In the genomic region with DNA sequence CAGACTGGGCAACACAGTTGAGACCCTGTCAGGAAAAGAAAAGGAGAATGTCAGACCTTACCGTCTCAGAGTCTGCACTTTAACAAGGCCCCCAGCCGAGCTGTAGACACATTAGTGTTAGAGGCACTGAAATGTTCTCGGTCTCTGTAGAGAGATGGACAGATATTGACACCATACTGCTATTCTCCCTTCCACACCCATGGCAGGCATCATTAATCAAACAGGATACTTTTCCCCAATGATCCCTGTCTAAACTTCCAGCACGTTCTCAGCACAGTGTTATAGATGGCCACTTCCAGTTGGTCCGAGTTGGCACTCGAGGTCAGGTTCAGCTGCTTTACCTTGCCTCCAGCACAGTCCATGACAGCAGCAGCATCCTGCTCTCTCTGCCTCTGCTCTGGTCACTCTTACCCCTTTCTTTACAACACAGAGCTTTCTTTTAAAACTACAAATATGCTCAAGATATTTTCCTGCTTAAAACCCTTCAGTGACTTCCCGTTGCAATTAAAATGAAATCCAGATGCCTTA, we compare ENCODE assay signal across 20 cellular contexts.
DNase-seq lines count a peak whose midpoint lies in the region; ATAC-seq and TF ChIP-seq lines count a peak whose summit lies in the region.
"Had no signal": no experiment of that assay in that cellular context is flagged by ENCODE, and none has a peak within 500 bp of the region (broad histone marks: within the 10 kb centered on the region; RNA-seq: fewer than 3 reads in every experiment).

No MANE protein-coding gene starts in this region.

- TF ChIP-seq POLR2A in transverse colon (IDR thresholded peaks at IDR 0.05) = no peak

- CTCF ChIA-PET in Panc1 (lab: Charles Lee) (interaction anchor here (0.5 to 1.4 kb wide), 2 partner anchors 133 to 179 kb away, joined by 3 to 7 read pairs; no protein-coding TSS in a partner anchor), T-cell (lab: Charles Lee) (interaction anchor here in 1 of 2 donors (0.6 kb wide), 1 partner anchor 146 kb away, joined by 3 read pairs; no protein-coding TSS in a partner anchor)

- no peaks in the 10 kb centered on the region for H3K9me3 Mint-ChIP-seq in activated T-cell treated with anti-CD3 and anti-CD28 coated beads, Interleukin-2, amount 50 U/mL, for 24 hours
- H3K9me3 Mint-ChIP-seq in endodermal cell (no peaks in the 10 kb centered on the region), T-cell (no peaks in the 10 kb centered on the region)
- H3K9me3 Mint-ChIP-seq: activated naive CD4-positive, alpha-beta T cell treated with anti-CD3 and anti-CD28 coated beads, Interleukin-2, amount 50 U/mL, for 72 hours; activated T-helper 17 cell treated with anti-CD3 and anti-CD28 coated beads, Interleukin-2, amount 50 U/mL, for 72 hours; memory B cell; stimulated activated naive CD8-positive, alpha-beta T cell treated with anti-CD3 and anti-CD28 coated beads, Interleukin-15, Interleukin-2, amounts not matched to agents 100 ng/mL and 50 ng/mL, for 24 hours had no signal

- H3K4me1 Mint-ChIP-seq in activated T-cell treated with anti-CD3 and anti-CD28 coated beads, Interleukin-2, amount 50 U/mL, for 24 hours (ENCODE audit: low read depth) = peaks cover 15% of the 10 kb centered on the region
- peaks cover 4% of the 10 kb centered on the region for H3K4me1 Mint-ChIP-seq in endodermal cell
- H3K4me1 Mint-ChIP-seq in T-cell = peaks cover 16 to 46% (median 25%) of the 10 kb centered on the region in 3 donors

- intact Hi-C loops in Panc1 (cut with micrococcal nuclease; ENCODE audit: unreplicated experiment) = no loop called here
- intact Hi-C loops in transverse colon (cut with DNase I; ENCODE audit: low total_unique reads) = loop anchor here (10.0 kb wide), 1 partner anchor 133 kb away; no protein-coding TSS in a partner anchor

- no peaks in the 10 kb centered on the region for H3K27me3 Mint-ChIP-seq in activated T-cell treated with anti-CD3 and anti-CD28 coated beads, Interleukin-2, amount 50 U/mL, for 24 hours
- no peaks in the 10 kb centered on the region for H3K27me3 Mint-ChIP-seq in endodermal cell (ENCODE audit: insufficient read depth)
- H3K27me3 Mint-ChIP-seq in T-cell = no peaks in the 10 kb centered on the region
- H3K27me3 Mint-ChIP-seq: activated T-helper 17 cell treated with anti-CD3 and anti-CD28 coated beads, Interleukin-2, amount 50 U/mL, for 72 hours; memory B cell; stimulated activated naive CD8-positive, alpha-beta T cell treated with anti-CD3 and anti-CD28 coated beads, Interleukin-15, Interleukin-2, amounts not matched to agents 100 ng/mL and 50 ng/mL, for 24 hours had no signal

- WGBS in endodermal cell (ENCODE audit: insufficient coverage in 1 of 2, insufficient read length in 1 of 2), 2 experiments = 83 to 94% methylated on average over 5 to 7 of the region's 7 CpGs
- WGBS in transverse colon (ENCODE audit: low coverage in 1 of 2), 2 donors = 67 to 81% methylated on average over 3 to 7 of the region's 7 CpGs

- DNase-seq in activated T-cell treated with anti-CD3 and anti-CD28 coated beads, Interleukin-2, amount 50 U/mL, for 24 hours = no peak
- no peak for DNase-seq in activated T-cell treated with anti-CD3 and anti-CD28 coated beads for 4 hours
- DNase-seq in Panc1 (ENCODE audit: low read depth, low spot score) = no peak
- no peak for DNase-seq in endodermal cell
- no peak for DNase-seq in transverse colon
- DNase-seq in T-cell = no peak
- no peak for DNase-seq in C1 segment of cervical spinal cord (lab: John Stamatoyannopoulos, UW)
- DNase-seq: activated CD4-positive, CD25-positive, alpha-beta regulatory T cell; activated CD8-positive, alpha-beta memory T cell treated with anti-CD3 and anti-CD28 coated beads, Interleukin-2, amount 50 U/mL, for 4 hours; effector memory CD4-positive, alpha-beta T cell; NCI-H1436 treated with DMSO at 0.1 percent for 48 hours; sigmoid colon had no signal

- no peaks in the 10 kb centered on the region for H3K27me3 ChIP-seq in Panc1 (ENCODE audit: control insufficient read depth, insufficient read depth, low read length)
- H3K27me3 ChIP-seq in endodermal cell (ENCODE audit: control insufficient read depth, insufficient read depth, low read length, poor library complexity, severe bottlenecking) = no peaks in the 10 kb centered on the region
- H3K27me3 ChIP-seq in transverse colon = no peaks in the 10 kb centered on the region
- H3K27me3 ChIP-seq: sigmoid colon had no signal

- H3K36me3 ChIP-seq in Panc1 (ENCODE audit: control insufficient read depth, insufficient read depth, low read length) = no peaks in the 10 kb centered on the region
- no peaks in the 10 kb centered on the region for H3K36me3 ChIP-seq in endodermal cell (ENCODE audit: control insufficient read depth, insufficient read depth, low read length)
- no peaks in the 10 kb centered on the region for H3K36me3 ChIP-seq in transverse colon
- H3K36me3 ChIP-seq: prostate gland, sigmoid colon, thoracic aorta had no signal

- H3K27ac Mint-ChIP-seq in activated T-cell treated with anti-CD3 and anti-CD28 coated beads, Interleukin-2, amount 50 U/mL, for 24 hours = peak overlapping the region; percentile 10
- H3K27ac Mint-ChIP-seq in endodermal cell (peak overlapping the region; percentile 15), T-cell (no peak overlapping the region)
- H3K27ac Mint-ChIP-seq: activated T-helper 17 cell treated with anti-CD3 and anti-CD28 coated beads, Interleukin-2, amount 50 U/mL, for 72 hours; memory B cell; stimulated activated naive CD8-positive, alpha-beta T cell treated with anti-CD3 and anti-CD28 coated beads, Interleukin-15, Interleukin-2, amounts not matched to agents 100 ng/mL and 50 ng/mL, for 24 hours had no signal

- H3K4me1 ChIP-seq in Panc1 (ENCODE audit: control insufficient read depth, insufficient read depth, low read length) (no peaks in the 10 kb centered on the region), endodermal cell (ENCODE audit: control insufficient read depth, insufficient read depth, low read length) (no peaks in the 10 kb centered on the region), transverse colon (peaks cover 0 to 18% (median 14%) of the 10 kb centered on the region in 4 donors)
- H3K4me1 ChIP-seq: prostate gland had no signal

- H3K27ac ChIP-seq in Panc1 (ENCODE audit: low read length) (no peak overlapping the region), endodermal cell (ENCODE audit: low read depth, low read length) (no peak overlapping the region), transverse colon (peak overlapping the region in 3 of 4 donors; percentile 3 to 36 (median 27))
- H3K27ac ChIP-seq: HL-60, prostate gland, sigmoid colon, thoracic aorta had no signal

- no peak for TF ChIP-seq EP300 in transverse colon (IDR thresholded peaks at IDR 0.05; ENCODE audit: low read depth)

- no peak overlapping the region for H3K9ac ChIP-seq in endodermal cell (ENCODE audit: extremely low read depth, low read length, poor library complexity, severe bottlenecking)

- H3K36me3 Mint-ChIP-seq in activated T-cell treated with anti-CD3 and anti-CD28 coated beads, Interleukin-2, amount 50 U/mL, for 24 hours (ENCODE audit: low read depth) = no peaks in the 10 kb centered on the region
- no peaks in the 10 kb centered on the region for H3K36me3 Mint-ChIP-seq in endodermal cell (ENCODE audit: low read depth)
- H3K36me3 Mint-ChIP-seq in T-cell = peaks cover 12% of the 10 kb centered on the region
- H3K36me3 Mint-ChIP-seq: activated naive CD4-positive, alpha-beta T cell treated with anti-CD3 and anti-CD28 coated beads, Interleukin-2, amount 50 U/mL, for 72 hours had no signal

- in situ Hi-C loops in Panc1 (cut with HindIII; ENCODE audit: low pct_unique_long_range_greater_than_20kb, low sequenced_read_pairs) (no loop called here), transverse colon (cut with MboI; ENCODE audit: low pct_ligation_motif_present in 1 of 4, low pct_unique_long_range_greater_than_20kb in 1 of 4, low sequenced_read_pairs in 3 of 4) (no loop called here)

- ATAC-seq in Panc1 = peak; percentile 53; the same call in 1 of the 2 replicates
- no peak for ATAC-seq in T-cell (replicated peaks in 1 of 4)
- ATAC-seq in HG02981 (IDR thresholded peaks at IDR 0.05; ENCODE audit: unreplicated experiment) = no peak
- ATAC-seq: activated T-helper 17 cell treated with anti-CD3 and anti-CD28 coated beads, Interleukin-2, amount 50 U/mL, for 72 hours had no signal

- no TSS peak for BruUV-seq in Panc1 (replicated peaks; lab: Mats Ljungman, UMichigan)

- H3K4me3 ChIP-seq in Panc1 (ENCODE audit: low read depth in 2 of 2, low read length in 2 of 2) (no peak overlapping the region), endodermal cell (ENCODE audit: low read length) (no peak overlapping the region), transverse colon (peak overlapping the region in 1 of 4 donors; percentile 7)
- H3K4me3 ChIP-seq: prostate gland, sigmoid colon, thoracic aorta had no signal

- H3K9me3 ChIP-seq in Panc1 (ENCODE audit: control insufficient read depth, insufficient read depth, low read depth, low read length) = no peaks in the 10 kb centered on the region
- no peaks in the 10 kb centered on the region for H3K9me3 ChIP-seq in endodermal cell (ENCODE audit: control insufficient read depth, low read length)
- H3K9me3 ChIP-seq in transverse colon = no peaks in the 10 kb centered on the region
- H3K9me3 ChIP-seq: prostate gland, sigmoid colon, thoracic aorta had no signal

- POLR2A ChIA-PET in Panc1 (lab: Charles Lee) (interaction anchor here (0.6 kb wide), 1 partner anchor 1165 kb away, joined by 16 read pairs; no protein-coding TSS in a partner anchor), T-cell (lab: Charles Lee) (no interaction called here)

- no peak for TF ChIP-seq CTCF in Panc1 (IDR thresholded peaks at IDR 0.05)
- no peak for TF ChIP-seq CTCF in endodermal cell (conservative IDR thresholded peaks at IDR 0.05)
- TF ChIP-seq CTCF in transverse colon (IDR thresholded peaks at IDR 0.05) = no peak

- H3K4me3 Mint-ChIP-seq in activated T-cell treated with anti-CD3 and anti-CD28 coated beads, Interleukin-2, amount 50 U/mL, for 24 hours = no peak overlapping the region
- H3K4me3 Mint-ChIP-seq in endodermal cell (no peak overlapping the region), T-cell (no peak overlapping the region)
- H3K4me3 Mint-ChIP-seq: activated T-helper 17 cell treated with anti-CD3 and anti-CD28 coated beads, Interleukin-2, amount 50 U/mL, for 72 hours; memory B cell; stimulated activated naive CD8-positive, alpha-beta T cell treated with anti-CD3 and anti-CD28 coated beads, Interleukin-15, Interleukin-2, amounts not matched to agents 100 ng/mL and 50 ng/mL, for 24 hours had no signal

Comparison
In these comparisons a context has a peak if more than half of its experiments do, and no peak if none do; other contexts are left out.
1. H3K27ac Mint-ChIP-seq: peak in activated T-cell treated with anti-CD3 and anti-CD28 coated beads, Interleukin-2, amount 50 U/mL, for 24 hours (single experiment) and endodermal cell (single experiment); none in T-cell (0 of 2).
2. H3K27ac ChIP-seq: peak in transverse colon (3 of 4); none in Panc1 (single experiment) and endodermal cell (single experiment).